11 cellular contexts compared by ENCODE assay signal in the genomic region with DNA sequence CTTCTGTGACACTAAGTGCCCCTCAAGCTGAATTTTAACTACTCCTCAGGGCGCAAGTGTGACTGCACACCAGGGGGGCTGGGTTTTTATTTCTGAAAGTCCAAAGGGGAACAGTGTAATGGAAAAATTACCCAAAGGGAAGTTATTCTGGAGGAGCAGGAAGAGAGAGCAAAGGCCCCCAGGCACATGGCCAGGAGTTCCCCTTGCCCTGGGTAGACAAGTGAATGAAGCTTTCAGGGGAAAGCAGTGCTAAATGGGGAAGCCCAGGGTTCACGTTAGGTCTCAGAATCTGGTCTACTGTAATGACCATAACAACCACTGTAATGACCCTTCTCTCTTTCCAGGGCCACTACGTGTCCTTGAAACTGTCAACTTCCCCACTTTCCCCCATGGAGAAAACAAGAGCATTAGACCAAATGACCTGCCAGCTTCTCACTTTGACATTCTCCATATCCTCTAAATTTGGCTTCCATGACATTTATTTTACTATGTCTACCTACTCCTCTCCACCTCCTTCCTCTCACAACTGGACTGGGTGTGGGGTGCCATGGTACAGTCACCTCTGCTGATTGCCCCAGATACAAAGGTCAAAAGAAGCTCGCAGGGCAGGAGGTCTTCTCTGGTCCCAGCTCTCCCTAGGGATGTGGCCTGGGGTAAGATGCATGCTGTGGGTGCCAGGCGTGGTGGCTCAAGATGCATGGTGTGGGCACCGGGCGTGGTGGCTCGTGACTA. TPM values are rescaled to one million over a fixed set of nuclear protein-coding genes. Genes with fewer than 3 reads are reported as not detected.
DNase-seq lines count a peak whose midpoint lies in the region; ATAC-seq, FAIRE-seq and TF ChIP-seq lines count a peak whose summit lies in the region.
"Had no signal": no experiment of that assay in that cellular context is flagged by ENCODE, and none has a peak within 500 bp of the region (broad histone marks: within the 10 kb centered on the region; RNA-seq: fewer than 3 reads in every experiment).

No MANE protein-coding gene starts in this region.

- H3K4me1 Mint-ChIP-seq in T-helper 17 cell = no peaks in the 10 kb centered on the region
- H3K4me1 Mint-ChIP-seq in CD4-positive, alpha-beta memory T cell = no peaks in the 10 kb centered on the region
- H3K4me1 Mint-ChIP-seq: activated naive CD4-positive, alpha-beta T cell treated with anti-CD3 and anti-CD28 coated beads, Interleukin-2, amount 50 U/mL, for 24 hours had no signal

- intact Hi-C loops in CD4-positive, alpha-beta memory T cell (cut with micrococcal nuclease) = no loop called here

- no peaks in the 10 kb centered on the region for H3K27me3 ChIP-seq in CD4-positive, alpha-beta memory T cell (ENCODE audit: insufficient read depth, low read length)

- no peaks in the 10 kb centered on the region for H3K9me3 Mint-ChIP-seq in CD4-positive, alpha-beta memory T cell
- H3K9me3 Mint-ChIP-seq: activated naive CD4-positive, alpha-beta T cell treated with anti-CD3 and anti-CD28 coated beads, Interleukin-2, amount 50 U/mL, for 24 hours had no signal

- peak; percentile 5 for DNase-seq in DMS79 treated with DMSO at 0.1 percent for 48 hours (lab: John Stamatoyannopoulos, UW)
- no peak for DNase-seq in T-helper 17 cell
- peak; percentile 57 for DNase-seq in midbrain (lab: John Stamatoyannopoulos, UW)
- no peak for DNase-seq in CD4-positive, alpha-beta memory T cell
- DNase-seq in H54 (ENCODE audit: insufficient read length, low spot score) = no peak
- DNase-seq in coronary artery (ENCODE audit: low spot score) = no peak
- DNase-seq: HCEC 1CT had no signal

- no peak overlapping the region for H3K27ac ChIP-seq in HEK293 (ENCODE audit: extremely low read depth, low read depth, low read length)
- H3K27ac ChIP-seq in CD4-positive, alpha-beta memory T cell (ENCODE audit: low read depth, low read length) = no peak overlapping the region
- H3K27ac ChIP-seq in coronary artery = no peak overlapping the region

- ATAC-seq in T-helper 17 cell = peak; percentile 35
- ATAC-seq in esophagus mucosa = no peak

- peaks cover 2% of the 10 kb centered on the region for H3K36me3 Mint-ChIP-seq in T-helper 17 cell (ENCODE audit: low read depth)
- H3K36me3 Mint-ChIP-seq in CD4-positive, alpha-beta memory T cell = no peaks in the 10 kb centered on the region
- H3K36me3 Mint-ChIP-seq: activated naive CD4-positive, alpha-beta T cell treated with anti-CD3 and anti-CD28 coated beads, Interleukin-2, amount 50 U/mL, for 24 hours had no signal

- H3K4me3 ChIP-seq in HEK293 (ENCODE audit: low read depth, low read length) (no peak overlapping the region), coronary artery (no peak overlapping the region)
- no peak overlapping the region for H3K4me3 ChIP-seq in CD4-positive, alpha-beta memory T cell (ENCODE audit: low read length in 2 of 2)

- no peak overlapping the region for H3K4me3 Mint-ChIP-seq in T-helper 17 cell
- no peak overlapping the region for H3K4me3 Mint-ChIP-seq in CD4-positive, alpha-beta memory T cell
- H3K4me3 Mint-ChIP-seq: activated naive CD4-positive, alpha-beta T cell treated with anti-CD3 and anti-CD28 coated beads, Interleukin-2, amount 50 U/mL, for 24 hours had no signal

- CTCF ChIA-PET in HEK293 (lab: Yijun Ruan, JAX) = interaction anchor here (0.7 to 3.1 kb wide), 2 partner anchors 20 to 21 kb away, joined by 4 to 12 read pairs; no protein-coding TSS in a partner anchor
- CTCF ChIA-PET in CD4-positive, alpha-beta memory T cell (lab: Charles Lee; ENCODE audit: partially characterized antibody) = interaction anchor here (1.5 kb wide), 1 partner anchor 20 kb away, joined by 5 read pairs; no protein-coding TSS in a partner anchor

- no peaks in the 10 kb centered on the region for H3K4me1 ChIP-seq in HEK293 (ENCODE audit: control insufficient read depth, insufficient read depth, low read length)
- no peaks in the 10 kb centered on the region for H3K4me1 ChIP-seq in CD4-positive, alpha-beta memory T cell (ENCODE audit: insufficient read depth, low read length)

- POLR2A ChIA-PET in HEK293 (lab: Yijun Ruan, JAX) = no interaction called here
- POLR2A ChIA-PET in CD4-positive, alpha-beta memory T cell (lab: Charles Lee; ENCODE audit: partially characterized antibody) = no interaction called here

- peak overlapping the region; percentile 11 for H3K27ac Mint-ChIP-seq in T-helper 17 cell
- no peak overlapping the region for H3K27ac Mint-ChIP-seq in CD4-positive, alpha-beta memory T cell
- H3K27ac Mint-ChIP-seq: activated naive CD4-positive, alpha-beta T cell treated with anti-CD3 and anti-CD28 coated beads, Interleukin-2, amount 50 U/mL, for 24 hours had no signal

- no peak for TF ChIP-seq POLR2A in H54 (IDR thresholded peaks at IDR 0.05; ENCODE audit: low read depth, low read length)

- no peaks in the 10 kb centered on the region for H3K36me3 ChIP-seq in HEK293 (ENCODE audit: control insufficient read depth in 2 of 2, insufficient read depth in 1 of 2, low read length in 2 of 2)
- H3K36me3 ChIP-seq in CD4-positive, alpha-beta memory T cell (ENCODE audit: insufficient read depth, low read length) = no peaks in the 10 kb centered on the region

- TF ChIP-seq CTCF in HEK293 (tag by site-specific recombination; IDR thresholded peaks at IDR 0.05) (no peak), coronary artery (IDR thresholded peaks at IDR 0.05) (no peak)

- FAIRE-seq in H54 (lab: Jason Lieb, UNC) = no peak
- FAIRE-seq: TTC549 had no signal

- H3K27me3 Mint-ChIP-seq in T-helper 17 cell = peaks cover 32% of the 10 kb centered on the region
- peaks cover 3 to 6% of the 10 kb centered on the region in 2 donors for H3K27me3 Mint-ChIP-seq in CD4-positive, alpha-beta memory T cell

- H3K9me3 ChIP-seq in HEK293 (ENCODE audit: control insufficient read depth, insufficient read depth, low read depth, low read length) (no peaks in the 10 kb centered on the region), T-helper 17 cell (ENCODE audit: control insufficient read depth, low read length, poor library complexity, severe bottlenecking) (no peaks in the 10 kb centered on the region)
- H3K9me3 ChIP-seq in CD4-positive, alpha-beta memory T cell (ENCODE audit: control insufficient read depth in 1 of 2, low read length in 2 of 2) = no peaks in the 10 kb centered on the region

TF ChIP-seq in HEK293, 187 proteins besides CTCF, POLR2A, EP300 and RAD21:
- no peak for TF ChIP-seq ZNF274 (IDR thresholded peaks at IDR 0.05; ENCODE audit: low read length)
- no peak for TF ChIP-seq ZNF274 (tag by site-specific recombination; IDR thresholded peaks at IDR 0.05; ENCODE audit: borderline replicate concordance)
- TF ChIP-seq, protein P1, sequence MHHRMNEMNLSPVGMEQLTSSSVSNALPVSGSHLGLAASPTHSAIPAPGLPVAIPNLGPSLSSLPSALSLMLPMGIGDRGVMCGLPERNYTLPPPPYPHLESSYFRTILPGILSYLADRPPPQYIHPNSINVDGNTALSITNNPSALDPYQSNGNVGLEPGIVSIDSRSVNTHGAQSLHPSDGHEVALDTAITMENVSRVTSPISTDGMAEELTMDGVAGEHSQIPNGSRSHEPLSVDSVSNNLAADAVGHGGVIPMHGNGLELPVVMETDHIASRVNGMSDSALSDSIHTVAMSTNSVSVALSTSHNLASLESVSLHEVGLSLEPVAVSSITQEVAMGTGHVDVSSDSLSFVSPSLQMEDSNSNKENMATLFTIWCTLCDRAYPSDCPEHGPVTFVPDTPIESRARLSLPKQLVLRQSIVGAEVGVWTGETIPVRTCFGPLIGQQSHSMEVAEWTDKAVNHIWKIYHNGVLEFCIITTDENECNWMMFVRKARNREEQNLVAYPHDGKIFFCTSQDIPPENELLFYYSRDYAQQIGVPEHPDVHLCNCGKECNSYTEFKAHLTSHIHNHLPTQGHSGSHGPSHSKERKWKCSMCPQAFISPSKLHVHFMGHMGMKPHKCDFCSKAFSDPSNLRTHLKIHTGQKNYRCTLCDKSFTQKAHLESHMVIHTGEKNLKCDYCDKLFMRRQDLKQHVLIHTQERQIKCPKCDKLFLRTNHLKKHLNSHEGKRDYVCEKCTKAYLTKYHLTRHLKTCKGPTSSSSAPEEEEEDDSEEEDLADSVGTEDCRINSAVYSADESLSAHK (tag by site-specific recombination; IDR thresholded peaks at IDR 0.05) = peak; percentile 16; the same call in 1 of the 2 replicates

RNA-seq across cellular contexts. Expression of a gene that starts 34.1 kb away (rescaled TPM):
- total RNA-seq in T-helper 17 cell = not detected
- total RNA-seq in esophagus mucosa = 18.5 TPM
- total RNA-seq in CD4-positive, alpha-beta memory T cell = under 1 TPM; 0.55 to 0.84 TPM
- polyA plus RNA-seq in CD4-positive, alpha-beta memory T cell = not detected

Comparison
In these comparisons a context has a peak if more than half of its experiments do, and no peak if none do; other contexts are left out.
1. DNase-seq: peak in DMS79 treated with DMSO at 0.1 percent for 48 hours (single experiment) and midbrain (single experiment); none in T-helper 17 cell (0 of 3), CD4-positive, alpha-beta memory T cell (0 of 5), H54 (single experiment) and coronary artery (single experiment).
2. RNA of a gene that starts 34.1 kb away (total RNA-seq): 18.5 TPM in esophagus mucosa (single experiment); 0.55 to 0.84 TPM in CD4-positive, alpha-beta memory T cell and not detected in T-helper 17 cell; every median in the first group is over 10 times any median in the second.